In genomic region chr11:111549869-111550203, GRCh38 we compare ENCODE assay signal across 27 cellular contexts. TPM values are rescaled to one million over a fixed set of nuclear protein-coding genes. Genes with fewer than 3 reads are reported as not detected.
"Had no signal": no experiment of that assay in that cellular context is flagged by ENCODE, and none has a peak within 500 bp of the region (broad histone marks: within the 10 kb centered on the region; RNA-seq: fewer than 3 reads in every experiment).

No MANE protein-coding gene starts in this region.

- H3K4me3 ChIP-seq: cardiac muscle cell had no signal

- H3K27me3 ChIP-seq: brain microvascular endothelial cell, cardiac muscle cell had no signal

- H3K27ac ChIP-seq: brain microvascular endothelial cell, cardiac muscle cell, VCaP had no signal

- H3K36me3 ChIP-seq: cardiac muscle cell had no signal

- ATAC-seq: activated T-helper 17 cell treated with anti-CD3 and anti-CD28 coated beads, Interleukin-2, amount 50 U/mL, for 72 hours; PC-3 had no signal

- DNase-seq: activated CD4-positive, alpha-beta memory T cell treated with anti-CD3 and anti-CD28 coated beads, Interleukin-2, amount 10 ng/mL, durations not matched to agents 7 days and 5 days; activated CD4-positive, alpha-beta T cell treated with anti-CD3 and anti-CD28 coated beads, Interleukin-2, amount 10 ng/mL, durations not matched to agents 7 days and 5 days; activated CD4-positive, CD25-positive, alpha-beta regulatory T cell; activated gamma-delta T cell; activated naive CD4-positive, alpha-beta T cell treated with anti-CD3 and anti-CD28 coated beads for 36 hours; activated T-cell treated with anti-CD3 and anti-CD28 coated beads for 4 hours; activated T-cell treated with anti-CD3 and anti-CD28 coated beads, Interleukin-2, amount 50 U/mL, for 48 hours; brain microvascular endothelial cell; cerebellar nuclear complex; KG1; NCI-H1092; NCI-H1694; NCI-H2029 treated with DMSO at 0.1 percent for 48 hours; NCI-H345; NCI-H510A; NCI-H82; PC-3; SHP77; T-helper 1 cell had no signal

RNA-seq across cellular contexts. Expression of gene LAYN, which starts 9.3 kb away (rescaled TPM):
- total RNA-seq: SK-MEL-5 had no signal

RNA-seq across cellular contexts. Expression of gene HOATZ, which starts 35.3 kb away (rescaled TPM):
- total RNA-seq: activated CD4-positive, alpha-beta memory T cell treated with anti-CD3 and anti-CD28 coated beads, Interleukin-2, amount 10 ng/mL, durations not matched to agents 7 days and 5 days; activated CD4-positive, alpha-beta T cell treated with anti-CD3 and anti-CD28 coated beads, Interleukin-2, amount 10 ng/mL, durations not matched to agents 7 days and 5 days; activated CD8-positive, alpha-beta memory T cell treated with anti-CD3 and anti-CD28 coated beads for 36 hours; activated naive CD4-positive, alpha-beta T cell treated with anti-CD3 and anti-CD28 coated beads for 36 hours; activated T-helper 17 cell treated with anti-CD3 and anti-CD28 coated beads, Interleukin-2, amount 50 U/mL, for 72 hours; cardiac muscle cell; LHCN-M2; M059J; PC-3; SK-MEL-5; T-helper 2 cell treated with Interferon-gamma antibody and Interleukin-4, amounts not matched to agents 100 ng/mL and 5 ng/mL, for 36 hours had no signal
- polyA plus RNA-seq: cardiac muscle cell had no signal

RNA-seq across cellular contexts. Expression of gene BTG4, which starts 37.6 kb away (rescaled TPM):
- total RNA-seq: activated CD4-positive, alpha-beta memory T cell treated with anti-CD3 and anti-CD28 coated beads, Interleukin-2, amount 10 ng/mL, durations not matched to agents 7 days and 5 days; activated CD4-positive, alpha-beta T cell treated with anti-CD3 and anti-CD28 coated beads, Interleukin-2, amount 10 ng/mL, durations not matched to agents 7 days and 5 days; activated CD8-positive, alpha-beta memory T cell treated with anti-CD3 and anti-CD28 coated beads for 36 hours; activated naive CD4-positive, alpha-beta T cell treated with anti-CD3 and anti-CD28 coated beads for 36 hours; activated T-helper 17 cell treated with anti-CD3 and anti-CD28 coated beads, Interleukin-2, amount 50 U/mL, for 72 hours; cardiac muscle cell; M059J; PC-3; SK-MEL-5; T-helper 2 cell treated with Interferon-gamma antibody and Interleukin-4, amounts not matched to agents 100 ng/mL and 5 ng/mL, for 36 hours had no signal
- polyA plus RNA-seq: cardiac muscle cell had no signal
